ENCODE assay signal across 8 cellular contexts in genomic region chr6:33205172-33206026, GRCh38. TPM values are rescaled to one million over a fixed set of nuclear protein-coding genes. Genes with fewer than 3 reads are reported as not detected.
DNase-seq lines count a peak whose midpoint lies in the region; ATAC-seq and TF ChIP-seq lines count a peak whose summit lies in the region.

No MANE protein-coding gene starts in this region.

- H3K36me3 Mint-ChIP-seq in nephron (ENCODE audit: low read depth), result peaks cover 46% of the 10 kb centered on the region

- H3K4me3 ChIP-seq in dorsolateral prefrontal cortex, result peak overlapping the region; percentile 45 to 91 (median 76)

- ATAC-seq in HG03159 (IDR thresholded peaks at IDR 0.05; ENCODE audit: unreplicated experiment), result no peak
- ATAC-seq in GM19395 (IDR thresholded peaks at IDR 0.05; ENCODE audit: unreplicated experiment), result no peak

- no peaks in the 10 kb centered on the region for H3K27me3 Mint-ChIP-seq in nephron (ENCODE audit: low read depth)

- peak overlapping the region; percentile 51 to 95 (median 81) for H3K27ac Mint-ChIP-seq in nephron

- peak overlapping the region in 8 of 59 donors; percentile 3 to 79 (median 48) for H3K27ac ChIP-seq in dorsolateral prefrontal cortex

- peak overlapping the region; percentile 99 to 100 (median 100) for H3K4me3 Mint-ChIP-seq in nephron

- intact Hi-C loops in dorsolateral prefrontal cortex (cut with DNase I), result loop anchor here in 1 of 2 donors (5.0 to 10.0 kb wide), 2 partner anchors 233 to 1241 kb away; no protein-coding TSS in a partner anchor

- H3K27me3 ChIP-seq in dorsolateral prefrontal cortex, result no peaks in the 10 kb centered on the region

- peak; percentile 74 for DNase-seq in activated CD4-positive, alpha-beta T cell treated with anti-CD3 and anti-CD28 coated beads for 48 hours
- no peak for DNase-seq in activated CD4-positive, alpha-beta T cell treated with anti-CD3 and anti-CD28 coated beads, Interleukin-2, amount 50 U/mL, for 4 hours
- DNase-seq in RPMI8226 (peak; percentile 57), dorsolateral prefrontal cortex (no peak), DMS79 (lab: John Stamatoyannopoulos, UW) (no peak)

- H3K4me1 Mint-ChIP-seq in nephron, result peaks cover 68% of the 10 kb centered on the region

- no peaks in the 10 kb centered on the region for H3K9me3 Mint-ChIP-seq in nephron

- TF ChIP-seq CTCF in dorsolateral prefrontal cortex (IDR thresholded peaks at IDR 0.05 in 54 of 56, conservative IDR thresholded peaks at IDR 0.05 in 2 of 56; ENCODE audit: low read depth in 1 of 56, partially characterized antibody in 56 of 56) (no peak), nephron (IDR thresholded peaks at IDR 0.05; ENCODE audit: unreplicated experiment in 3 of 3) (no peak)

RNA-seq across cellular contexts. Expression of gene HSD17B8, which starts 0.9 kb away (rescaled TPM):
- total RNA-seq in dorsolateral prefrontal cortex, result 10 to 100 TPM in 2 of 120 experiments, 1 to 10 TPM in 118; 2.0 to 15.0 (median 5.2) TPM

RNA-seq across cellular contexts. Expression of gene RING1, which starts 2.9 kb away (rescaled TPM):
- 10 to 100 TPM; 36.6 to 62.1 (median 48.0) TPM for total RNA-seq in dorsolateral prefrontal cortex

RNA-seq across cellular contexts. Expression of gene SLC39A7, which starts 4.7 kb away (rescaled TPM):
- total RNA-seq in dorsolateral prefrontal cortex, result 10 to 100 TPM; 23.7 to 48.3 (median 35.6) TPM

RNA-seq across cellular contexts. Expression of gene RXRB, which starts 4.9 kb away (rescaled TPM):
- 10 to 100 TPM; 47.2 to 81.0 (median 62.9) TPM for total RNA-seq in dorsolateral prefrontal cortex

RNA-seq across cellular contexts. Expression of gene COL11A2, which starts 13.1 kb away (rescaled TPM):
- total RNA-seq in dorsolateral prefrontal cortex, result 10 to 100 TPM in 31 of 120 experiments, 1 to 10 TPM in 89; 3.6 to 21.1 (median 8.3) TPM

Comparison
In these comparisons a context has a peak if more than half of its experiments do, and no peak if none do; other contexts are left out.
1. DNase-seq: peak in activated CD4-positive, alpha-beta T cell treated with anti-CD3 and anti-CD28 coated beads for 48 hours (single experiment) and RPMI8226 (single experiment); none in activated CD4-positive, alpha-beta T cell treated with anti-CD3 and anti-CD28 coated beads, Interleukin-2, amount 50 U/mL, for 4 hours (0 of 2), dorsolateral prefrontal cortex (0 of 10) and DMS79 (single experiment).